8 cellular contexts compared by ENCODE assay signal in genomic region chrX:40167240-40168182, GRCh38.
A peak's percentile ranks its signal among the peaks of the same experiment; 100 is the strongest.
DNase-seq lines count a peak whose midpoint lies in the region; ATAC-seq and TF ChIP-seq lines count a peak whose summit lies in the region.

No MANE protein-coding gene starts in this region.

- H3K9me2 ChIP-seq in Karpas-422 (replicated peaks; ENCODE audit: insufficient read depth, low read length): no peaks in the 10 kb centered on the region

- no peaks in the 10 kb centered on the region for H4K20me1 ChIP-seq in Karpas-422 (ENCODE audit: insufficient read depth, low read depth, low read length)

- H2BK5ac ChIP-seq in mesenchymal stem cell (ENCODE audit: low read depth, low read length, poor library complexity, severe bottlenecking): peak overlapping the region; percentile 14

- H3K9me3 ChIP-seq in Karpas-422 (ENCODE audit: low read length): no peaks in the 10 kb centered on the region
- H3K9me3 ChIP-seq in mesenchymal stem cell (ENCODE audit: control insufficient read depth, low read length): no peaks in the 10 kb centered on the region
- H3K9me3 ChIP-seq in aorta (ENCODE audit: control insufficient read depth, low read length): no peaks in the 10 kb centered on the region

- H3K4me1 ChIP-seq in Karpas-422 (ENCODE audit: low read length) (peaks cover 42% of the 10 kb centered on the region), mesenchymal stem cell (ENCODE audit: control insufficient read depth, insufficient read depth, low read depth, low read length) (peaks cover 35% of the 10 kb centered on the region), aorta (ENCODE audit: control insufficient read depth in 1 of 2, insufficient read depth in 2 of 2, low read length in 2 of 2) (no peaks in the 10 kb centered on the region)

- DNase-seq in AG09309 (ENCODE audit: low read depth): no peak
- DNase-seq in Karpas-422: no peak
- DNase-seq in brain microvascular endothelial cell: no peak
- peak; percentile 57 for DNase-seq in mesenchymal stem cell
- DNase-seq in aorta: peak; percentile 63 to 85
- DNase-seq in NOMO-1 treated with DMSO at 0.1 percent for 48 hours (lab: John Stamatoyannopoulos, UW; ENCODE audit: unreplicated experiment): no peak
- no peak for DNase-seq in medulla oblongata (ENCODE audit: extremely low spot score)

- H3K36me3 ChIP-seq in Karpas-422 (ENCODE audit: insufficient read depth, low read length): no peaks in the 10 kb centered on the region
- H3K36me3 ChIP-seq in brain microvascular endothelial cell (replicated peaks): no peaks in the 10 kb centered on the region
- no peaks in the 10 kb centered on the region for H3K36me3 ChIP-seq in mesenchymal stem cell (ENCODE audit: control insufficient read depth in 1 of 2, insufficient read depth in 2 of 2, low read depth in 1 of 2, low read length in 2 of 2)
- no peaks in the 10 kb centered on the region for H3K36me3 ChIP-seq in aorta (ENCODE audit: control insufficient read depth in 1 of 2, insufficient read depth in 2 of 2, low read length in 1 of 2)

- no peak overlapping the region for H2BK15ac ChIP-seq in mesenchymal stem cell (ENCODE audit: low read depth, poor library complexity, severe bottlenecking)

- H4K91ac ChIP-seq in mesenchymal stem cell (ENCODE audit: low read length): no peak overlapping the region

- H3K4me3 ChIP-seq in AG09309 (ENCODE audit: control insufficient read depth, low read depth, low read length) (peak overlapping the region; percentile 17), Karpas-422 (ENCODE audit: low read length) (0 out of 2 replicates have a peak overlapping the region, but pooled peaks have one; percentile 19), brain microvascular endothelial cell (ENCODE audit: low read depth, low read length) (peak overlapping the region; percentile 41), mesenchymal stem cell (ENCODE audit: insufficient read depth in 1 of 2, low read depth in 1 of 2, low read length in 2 of 2) (peak overlapping the region in 1 of 2 experiments; percentile 72), aorta (ENCODE audit: low read length in 2 of 2) (peak overlapping the region in 1 of 2 donors; percentile 56)

- 6% methylated on average over 46 of the region's 66 CpGs for WGBS in mesenchymal stem cell
- 2 to 4% methylated on average over 66 of the region's 66 CpGs for WGBS in aorta, 2 donors

- peaks cover 7% of the 10 kb centered on the region for H3K79me1 ChIP-seq in mesenchymal stem cell (replicated peaks; ENCODE audit: low read length, poor library complexity, severe bottlenecking)

- peak overlapping the region; percentile 15 to 32 for H3K4ac ChIP-seq in mesenchymal stem cell (ENCODE audit: low read depth in 1 of 2, low read length in 2 of 2)

- H3K14ac ChIP-seq in mesenchymal stem cell (ENCODE audit: low read length in 2 of 2): no peak overlapping the region

- H3K9ac ChIP-seq in Karpas-422 (ENCODE audit: low read length) (no peak overlapping the region), mesenchymal stem cell (ENCODE audit: low read length) (peak overlapping the region; percentile 72)

- intact Hi-C loops in aorta (cut with DNase I): no loop called here

- H3K4me2 ChIP-seq in Karpas-422 (ENCODE audit: low read depth, low read length, poor library complexity, severe bottlenecking) (peak overlapping the region; percentile 36), mesenchymal stem cell (ENCODE audit: low read length, poor library complexity, severe bottlenecking) (peak overlapping the region; percentile 74)

- no peak overlapping the region for H3K27ac ChIP-seq in Karpas-422 (ENCODE audit: low read length)
- no peak overlapping the region for H3K27ac ChIP-seq in brain microvascular endothelial cell
- peak overlapping the region; percentile 64 for H3K27ac ChIP-seq in mesenchymal stem cell (ENCODE audit: low read length, poor library complexity, severe bottlenecking)
- no peak overlapping the region for H3K27ac ChIP-seq in aorta (ENCODE audit: low read depth in 1 of 2, low read length in 2 of 2)

- H2AK5ac ChIP-seq in mesenchymal stem cell (ENCODE audit: low read length, severe bottlenecking): no peak overlapping the region

- H2BK12ac ChIP-seq in mesenchymal stem cell (ENCODE audit: low read length in 2 of 2): peak overlapping the region in 1 of 2 experiments; percentile 29

- no peak for TF ChIP-seq CTCF in AG09309 (IDR thresholded peaks at IDR 0.05; ENCODE audit: control insufficient read depth, insufficient read depth, low read depth, low read length, missing control alignments)
- TF ChIP-seq CTCF in brain microvascular endothelial cell (IDR thresholded peaks at IDR 0.05; ENCODE audit: low read depth, low read length, missing control alignments): no peak

- peak overlapping the region in 1 of 2 experiments; percentile 24 for H3K23ac ChIP-seq in mesenchymal stem cell (ENCODE audit: low read length in 2 of 2)

- in situ Hi-C loops in brain microvascular endothelial cell (cut with HindIII; ENCODE audit: low pct_ligation_motif_present, low sequenced_read_pairs): no loop called here

- ATAC-seq in aorta (ENCODE audit: low FRiP score) (no peak), HG03045 (IDR thresholded peaks at IDR 0.05; ENCODE audit: unreplicated experiment) (no peak)

- peak overlapping the region; percentile 35 for H4K8ac ChIP-seq in mesenchymal stem cell (ENCODE audit: low read length)

- peak overlapping the region; percentile 40 to 64 for H3K18ac ChIP-seq in mesenchymal stem cell (ENCODE audit: low read depth in 1 of 2, low read length in 2 of 2)

- H2BK120ac ChIP-seq in mesenchymal stem cell (ENCODE audit: low read depth, low read length): peak overlapping the region; percentile 94

- H2AFZ ChIP-seq in Karpas-422 (ENCODE audit: low read length) (no peak overlapping the region; the same call in 1 of the 2 replicates), mesenchymal stem cell (ENCODE audit: low read depth, low read length) (peak overlapping the region; percentile 4)

- H3K79me2 ChIP-seq in Karpas-422 (ENCODE audit: low read length): no peaks in the 10 kb centered on the region

- no peaks in the 10 kb centered on the region for H3K27me3 ChIP-seq in Karpas-422 (ENCODE audit: low read length)
- no peaks in the 10 kb centered on the region for H3K27me3 ChIP-seq in brain microvascular endothelial cell (replicated peaks)
- H3K27me3 ChIP-seq in mesenchymal stem cell (ENCODE audit: control insufficient read depth in 1 of 2, insufficient read depth in 1 of 2, low read length in 2 of 2): peaks cover 0 to 58% of the 10 kb centered on the region in 2 experiments
- H3K27me3 ChIP-seq in aorta (ENCODE audit: control insufficient read depth in 1 of 2, insufficient read depth in 2 of 2, low read length in 1 of 2): no peaks in the 10 kb centered on the region

Comparison
In these comparisons a context has a peak if more than half of its experiments do, and no peak if none do; other contexts are left out.
1. DNase-seq: peak in mesenchymal stem cell (single experiment) and aorta (2 of 2); none in AG09309 (single experiment), Karpas-422 (single experiment), brain microvascular endothelial cell (single experiment), NOMO-1 treated with DMSO at 0.1 percent for 48 hours (single experiment) and medulla oblongata (single experiment).